In genomic region chr10:6582913-6583312, GRCh38 we compare ENCODE assay signal across 1 cellular context. TPM values are rescaled to one million over a fixed set of nuclear protein-coding genes. Genes with fewer than 3 reads are reported as not detected.
"Had no signal": no experiment of that assay in that cellular context is flagged by ENCODE, and none has a peak within 500 bp of the region (broad histone marks: within the 10 kb centered on the region; RNA-seq: fewer than 3 reads in every experiment).

No MANE protein-coding gene starts in this region.

RNA-seq across cellular contexts. Expression of gene PRKCQ, which starts 2.8 kb away (rescaled TPM):
- total RNA-seq: ascending aorta had no signal
